8 cellular contexts compared by ENCODE assay signal in genomic region chr10:116864436-116864835, GRCh38. TPM values are rescaled to one million over a fixed set of nuclear protein-coding genes. Genes with fewer than 3 reads are reported as not detected.
"Had no signal": no experiment of that assay in that cellular context is flagged by ENCODE, and none has a peak within 500 bp of the region (broad histone marks: within the 10 kb centered on the region; RNA-seq: fewer than 3 reads in every experiment).

No MANE protein-coding gene starts in this region.

- FAIRE-seq: HTR-8/SVneo, K562 had no signal

- H3K4me3 ChIP-seq: K562 had no signal

- ATAC-seq: K562 had no signal

- DNase-seq: IMR-90, KBM-7, KG1 had no signal

- H3K27ac ChIP-seq: HL-60 had no signal

RNA-seq across cellular contexts. Expression of gene ENO4, which starts 15.1 kb away (rescaled TPM):
- total RNA-seq: HT-29, HT1080, K562 had no signal
